ENCODE assay signal across 2 cellular contexts in genomic region chrX:153763989-153764755, GRCh38.
TF ChIP-seq lines count a peak whose summit lies in the region.

PLXNB3 (plus strand) TSS chrX:153764249; CDS start chrX:153765536, 1,287 bp downstream.

TF ChIP-seq in HEK293, 187 proteins besides CTCF, POLR2A, EP300 and RAD21 (continued from another document and continues in another):
- TF ChIP-seq, protein P1, sequence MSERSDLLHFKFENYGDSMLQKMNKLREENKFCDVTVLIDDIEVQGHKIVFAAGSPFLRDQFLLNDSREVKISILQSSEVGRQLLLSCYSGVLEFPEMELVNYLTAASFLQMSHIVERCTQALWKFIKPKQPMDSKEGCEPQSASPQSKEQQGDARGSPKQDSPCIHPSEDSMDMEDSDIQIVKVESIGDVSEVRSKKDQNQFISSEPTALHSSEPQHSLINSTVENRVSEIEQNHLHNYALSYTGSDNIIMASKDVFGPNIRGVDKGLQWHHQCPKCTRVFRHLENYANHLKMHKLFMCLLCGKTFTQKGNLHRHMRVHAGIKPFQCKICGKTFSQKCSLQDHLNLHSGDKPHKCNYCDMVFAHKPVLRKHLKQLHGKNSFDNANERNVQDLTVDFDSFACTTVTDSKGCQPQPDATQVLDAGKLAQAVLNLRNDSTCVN (tag by site-specific recombination; optimal IDR thresholded peaks at IDR 0.05), result peak; percentile 15
- TF ChIP-seq ZNF561 (tag by site-specific recombination; IDR thresholded peaks at IDR 0.05; ENCODE audit: borderline replicate concordance), result no peak
- TF ChIP-seq ZNF48 (tag by site-specific recombination; IDR thresholded peaks at IDR 0.05), result no peak
- no peak for TF ChIP-seq HOXD13 (CRISPR knock-in tag; IDR thresholded peaks at IDR 0.05; ENCODE audit: borderline replicate concordance)
- TF ChIP-seq, protein P2, sequence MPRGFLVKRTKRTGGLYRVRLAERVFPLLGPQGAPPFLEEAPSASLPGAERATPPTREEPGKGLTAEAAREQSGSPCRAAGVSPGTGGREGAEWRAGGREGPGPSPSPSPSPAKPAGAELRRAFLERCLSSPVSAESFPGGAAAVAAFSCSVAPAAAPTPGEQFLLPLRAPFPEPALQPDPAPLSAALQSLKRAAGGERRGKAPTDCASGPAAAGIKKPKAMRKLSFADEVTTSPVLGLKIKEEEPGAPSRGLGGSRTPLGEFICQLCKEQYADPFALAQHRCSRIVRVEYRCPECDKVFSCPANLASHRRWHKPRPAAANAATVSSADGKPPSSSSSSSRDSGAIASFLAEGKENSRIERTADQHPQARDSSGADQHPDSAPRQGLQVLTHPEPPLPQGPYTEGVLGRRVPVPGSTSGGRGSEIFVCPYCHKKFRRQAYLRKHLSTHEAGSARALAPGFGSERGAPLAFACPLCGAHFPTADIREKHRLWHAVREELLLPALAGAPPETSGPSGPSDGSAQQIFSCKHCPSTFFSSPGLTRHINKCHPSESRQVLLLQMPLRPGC (tag by site-specific recombination; IDR thresholded peaks at IDR 0.05), result no peak
- TF ChIP-seq, protein P3, sequence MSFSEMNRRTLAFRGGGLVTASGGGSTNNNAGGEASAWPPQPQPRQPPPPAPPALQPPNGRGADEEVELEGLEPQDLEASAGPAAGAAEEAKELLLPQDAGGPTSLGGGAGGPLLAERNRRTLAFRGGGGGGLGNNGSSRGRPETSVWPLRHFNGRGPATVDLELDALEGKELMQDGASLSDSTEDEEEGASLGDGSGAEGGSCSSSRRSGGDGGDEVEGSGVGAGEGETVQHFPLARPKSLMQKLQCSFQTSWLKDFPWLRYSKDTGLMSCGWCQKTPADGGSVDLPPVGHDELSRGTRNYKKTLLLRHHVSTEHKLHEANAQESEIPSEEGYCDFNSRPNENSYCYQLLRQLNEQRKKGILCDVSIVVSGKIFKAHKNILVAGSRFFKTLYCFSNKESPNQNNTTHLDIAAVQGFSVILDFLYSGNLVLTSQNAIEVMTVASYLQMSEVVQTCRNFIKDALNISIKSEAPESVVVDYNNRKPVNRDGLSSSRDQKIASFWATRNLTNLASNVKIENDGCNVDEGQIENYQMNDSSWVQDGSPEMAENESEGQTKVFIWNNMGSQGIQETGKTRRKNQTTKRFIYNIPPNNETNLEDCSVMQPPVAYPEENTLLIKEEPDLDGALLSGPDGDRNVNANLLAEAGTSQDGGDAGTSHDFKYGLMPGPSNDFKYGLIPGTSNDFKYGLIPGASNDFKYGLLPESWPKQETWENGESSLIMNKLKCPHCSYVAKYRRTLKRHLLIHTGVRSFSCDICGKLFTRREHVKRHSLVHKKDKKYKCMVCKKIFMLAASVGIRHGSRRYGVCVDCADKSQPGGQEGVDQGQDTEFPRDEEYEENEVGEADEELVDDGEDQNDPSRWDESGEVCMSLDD (tag by site-specific recombination; IDR thresholded peaks at IDR 0.05), result 0 out of 2 replicates have a peak, but pooled peaks have one; percentile 11
- no peak for TF ChIP-seq ZNF610 (tag by site-specific recombination; IDR thresholded peaks at IDR 0.05; ENCODE audit: borderline replicate concordance)
- TF ChIP-seq, protein P4, sequence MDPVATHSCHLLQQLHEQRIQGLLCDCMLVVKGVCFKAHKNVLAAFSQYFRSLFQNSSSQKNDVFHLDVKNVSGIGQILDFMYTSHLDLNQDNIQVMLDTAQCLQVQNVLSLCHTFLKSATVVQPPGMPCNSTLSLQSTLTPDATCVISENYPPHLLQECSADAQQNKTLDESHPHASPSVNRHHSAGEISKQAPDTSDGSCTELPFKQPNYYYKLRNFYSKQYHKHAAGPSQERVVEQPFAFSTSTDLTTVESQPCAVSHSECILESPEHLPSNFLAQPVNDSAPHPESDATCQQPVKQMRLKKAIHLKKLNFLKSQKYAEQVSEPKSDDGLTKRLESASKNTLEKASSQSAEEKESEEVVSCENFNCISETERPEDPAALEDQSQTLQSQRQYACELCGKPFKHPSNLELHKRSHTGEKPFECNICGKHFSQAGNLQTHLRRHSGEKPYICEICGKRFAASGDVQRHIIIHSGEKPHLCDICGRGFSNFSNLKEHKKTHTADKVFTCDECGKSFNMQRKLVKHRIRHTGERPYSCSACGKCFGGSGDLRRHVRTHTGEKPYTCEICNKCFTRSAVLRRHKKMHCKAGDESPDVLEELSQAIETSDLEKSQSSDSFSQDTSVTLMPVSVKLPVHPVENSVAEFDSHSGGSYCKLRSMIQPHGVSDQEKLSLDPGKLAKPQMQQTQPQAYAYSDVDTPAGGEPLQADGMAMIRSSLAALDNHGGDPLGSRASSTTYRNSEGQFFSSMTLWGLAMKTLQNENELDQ (tag by site-specific recombination; IDR thresholded peaks at IDR 0.05; ENCODE audit: low read depth), result no peak
- 0 out of 2 replicates have a peak, but pooled peaks have one; percentile 16 for TF ChIP-seq SP7 (tag by site-specific recombination; IDR thresholded peaks at IDR 0.05)
- peak; percentile 87 for TF ChIP-seq ZEB2 (tag by site-specific recombination; IDR thresholded peaks at IDR 0.05)
- TF ChIP-seq ZNF544 (tag by site-specific recombination; IDR thresholded peaks at IDR 0.05), result no peak
- TF ChIP-seq ZSCAN30 (tag by site-specific recombination; IDR thresholded peaks at IDR 0.05), result peak; percentile 57; the same call in 1 of the 2 replicates
- peak; percentile 32; the same call in 1 of the 2 replicates for TF ChIP-seq KLF9 (tag by site-specific recombination; IDR thresholded peaks at IDR 0.05; ENCODE audit: low read depth)
- TF ChIP-seq ZNF843 (tag by site-specific recombination; IDR thresholded peaks at IDR 0.05), result 0 out of 2 replicates have a peak, but pooled peaks have one; percentile 18
- TF ChIP-seq, protein P5, sequence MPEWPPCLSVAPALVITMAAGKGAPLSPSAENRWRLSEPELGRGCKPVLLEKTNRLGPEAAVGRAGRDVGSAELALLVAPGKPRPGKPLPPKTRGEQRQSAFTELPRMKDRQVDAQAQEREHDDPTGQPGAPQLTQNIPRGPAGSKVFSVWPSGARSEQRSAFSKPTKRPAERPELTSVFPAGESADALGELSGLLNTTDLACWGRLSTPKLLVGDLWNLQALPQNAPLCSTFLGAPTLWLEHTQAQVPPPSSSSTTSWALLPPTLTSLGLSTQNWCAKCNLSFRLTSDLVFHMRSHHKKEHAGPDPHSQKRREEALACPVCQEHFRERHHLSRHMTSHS (tag by site-specific recombination; IDR thresholded peaks at IDR 0.05), result no peak
- no peak for TF ChIP-seq GLI4 (tag by site-specific recombination; IDR thresholded peaks at IDR 0.05)

TF ChIP-seq in liver, 16 proteins besides CTCF, POLR2A, EP300 and RAD21 (continued from another document):
- TF ChIP-seq, protein P6, sequence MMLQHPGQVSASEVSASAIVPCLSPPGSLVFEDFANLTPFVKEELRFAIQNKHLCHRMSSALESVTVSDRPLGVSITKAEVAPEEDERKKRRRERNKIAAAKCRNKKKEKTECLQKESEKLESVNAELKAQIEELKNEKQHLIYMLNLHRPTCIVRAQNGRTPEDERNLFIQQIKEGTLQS (IDR thresholded peaks at IDR 0.05), result no peak
- TF ChIP-seq HNF4G (IDR thresholded peaks at IDR 0.05) (no peak), FOXA1 (IDR thresholded peaks at IDR 0.05) (no peak)
